In the genomic region with DNA sequence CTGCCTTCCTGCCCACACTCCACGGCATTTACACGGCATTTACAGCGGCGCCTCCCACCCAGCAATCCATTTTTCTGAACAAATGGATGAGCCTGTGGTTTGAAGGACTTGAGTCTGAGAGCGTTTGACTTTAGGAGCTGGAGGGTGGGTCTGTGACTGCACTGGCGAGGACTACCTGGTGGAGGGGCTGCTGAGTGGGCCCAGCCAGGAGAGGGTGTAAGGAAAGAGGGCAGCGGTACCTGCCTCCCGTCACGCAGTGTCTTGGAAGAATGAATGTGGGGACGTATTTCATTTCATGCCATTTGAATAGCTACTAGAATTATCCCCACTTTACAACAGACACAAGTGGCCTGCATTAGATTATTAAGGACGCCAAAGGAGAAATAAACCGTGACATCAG, we compare ENCODE assay signal across 13 cellular contexts.
DNase-seq lines count a peak whose midpoint lies in the region; ATAC-seq and TF ChIP-seq lines count a peak whose summit lies in the region.
"Had no signal": no experiment of that assay in that cellular context is flagged by ENCODE, and none has a peak within 500 bp of the region (broad histone marks: within the 10 kb centered on the region; RNA-seq: fewer than 3 reads in every experiment).

No MANE protein-coding gene starts in this region.

- no peaks in the 10 kb centered on the region for H3K27me3 ChIP-seq in H7 (ENCODE audit: control insufficient read depth, insufficient read depth, low read length)
- H3K27me3 ChIP-seq in esophagus muscularis mucosa, result no peaks in the 10 kb centered on the region
- no peaks in the 10 kb centered on the region for H3K27me3 ChIP-seq in neuronal stem cell (ENCODE audit: control insufficient read depth in 3 of 3, insufficient read depth in 3 of 3, low read depth in 1 of 3, low read length in 3 of 3)
- H3K27me3 ChIP-seq: BLaER1 treated with 17β-estradiol and CSF1 and Interleukin-3, amounts not matched to agents 10 nM and 100 nM; vagina had no signal

- no peak overlapping the region for H3K4me3 ChIP-seq in H7 (ENCODE audit: insufficient read depth, low read depth, low read length)
- H3K4me3 ChIP-seq in esophagus muscularis mucosa, result no peak overlapping the region
- no peak overlapping the region for H3K4me3 ChIP-seq in neuronal stem cell (ENCODE audit: low read length in 2 of 2)
- H3K4me3 ChIP-seq: BLaER1 treated with 17β-estradiol and CSF1 and Interleukin-3, amounts not matched to agents 10 nM and 100 nM; vagina had no signal

- H3K36me3 ChIP-seq in H7 (replicated peaks; ENCODE audit: control insufficient read depth, insufficient read depth, low read length) (no peaks in the 10 kb centered on the region), esophagus muscularis mucosa (no peaks in the 10 kb centered on the region), neuronal stem cell (replicated peaks in 1 of 2; ENCODE audit: control insufficient read depth in 2 of 2, insufficient read depth in 2 of 2, low read length in 2 of 2) (no peaks in the 10 kb centered on the region)
- H3K36me3 ChIP-seq: BLaER1 treated with 17β-estradiol and CSF1 and Interleukin-3, amounts not matched to agents 10 nM and 100 nM; vagina had no signal

- H3K9me3 ChIP-seq in esophagus muscularis mucosa (no peaks in the 10 kb centered on the region), neuronal stem cell (replicated peaks in 1 of 2; ENCODE audit: control insufficient read depth in 2 of 2, insufficient read depth in 1 of 2, low read depth in 1 of 2, low read length in 2 of 2) (peaks cover 0 to 2% of the 10 kb centered on the region in 2 donors)
- H3K9me3 ChIP-seq: vagina had no signal

- no peaks in the 10 kb centered on the region for H3K79me1 ChIP-seq in neuronal stem cell (ENCODE audit: low read depth, low read length)

- no peak overlapping the region for H2AK5ac ChIP-seq in neuronal stem cell (ENCODE audit: low read depth, low read length)

- ATAC-seq in GM18909 (IDR thresholded peaks at IDR 0.05; ENCODE audit: poor library complexity, unreplicated experiment) (no peak), HG02588 (IDR thresholded peaks at IDR 0.05; ENCODE audit: unreplicated experiment) (no peak), GM19463 (IDR thresholded peaks at IDR 0.05; ENCODE audit: unreplicated experiment) (no peak)
- ATAC-seq: activated CD8-positive, alpha-beta T cell treated with anti-CD3 and anti-CD28 coated beads for 36 hours had no signal

- peak overlapping the region; percentile 65 for H2AFZ ChIP-seq in neuronal stem cell (ENCODE audit: low read length)

- no peak overlapping the region for H3K23ac ChIP-seq in neuronal stem cell (ENCODE audit: low read depth, low read length, poor library complexity)

- no peak overlapping the region for H2BK15ac ChIP-seq in neuronal stem cell (ENCODE audit: low read length)

- no peak overlapping the region for H4K8ac ChIP-seq in neuronal stem cell (ENCODE audit: low read depth, low read length)

- no peak overlapping the region for H2BK12ac ChIP-seq in neuronal stem cell (ENCODE audit: low read length)

- TF ChIP-seq CTCF in esophagus muscularis mucosa (IDR thresholded peaks at IDR 0.05), result no peak

- WGBS in esophagus muscularis mucosa, result 78% methylated on average over 12 of the region's 12 CpGs
- no CpG with 5 or more reads among the region's 12 CpGs for WGBS in neuronal stem cell (ENCODE audit: extremely low coverage in 2 of 2, insufficient read length in 2 of 2, insufficient replicate concordance in 1 of 2), 2 donors

- H4K91ac ChIP-seq in neuronal stem cell (ENCODE audit: low read depth, low read length, poor library complexity), result no peak overlapping the region

- no peak overlapping the region for H3K4me2 ChIP-seq in neuronal stem cell (ENCODE audit: insufficient read depth, low read length, poor library complexity, severe bottlenecking)
- H3K4me2 ChIP-seq: BLaER1 treated with 17β-estradiol and CSF1 and Interleukin-3, amounts not matched to agents 10 nM and 100 nM had no signal

- no peak overlapping the region for H3K4ac ChIP-seq in neuronal stem cell (ENCODE audit: low read length)

- H2BK5ac ChIP-seq in neuronal stem cell (ENCODE audit: low read length), result no peak overlapping the region

- H3K14ac ChIP-seq in neuronal stem cell (ENCODE audit: low read length), result no peak overlapping the region

- H3K4me1 ChIP-seq in esophagus muscularis mucosa, result peaks cover 6 to 28% (median 20%) of the 10 kb centered on the region in 4 donors
- peaks cover 0 to 9% of the 10 kb centered on the region in 2 donors for H3K4me1 ChIP-seq in neuronal stem cell (ENCODE audit: control insufficient read depth in 2 of 2, insufficient read depth in 1 of 2, low read depth in 1 of 2, low read length in 2 of 2)
- H3K4me1 ChIP-seq: BLaER1 treated with 17β-estradiol and CSF1 and Interleukin-3, amounts not matched to agents 10 nM and 100 nM had no signal

- H3K9ac ChIP-seq in neuronal stem cell (ENCODE audit: low read depth, low read length, poor library complexity), result no peak overlapping the region
- H3K9ac ChIP-seq: BLaER1 treated with 17β-estradiol and CSF1 and Interleukin-3, amounts not matched to agents 10 nM and 100 nM had no signal

- TF ChIP-seq EP300 in esophagus muscularis mucosa (IDR thresholded peaks at IDR 0.05), result no peak

- no peak overlapping the region for H3K18ac ChIP-seq in neuronal stem cell (ENCODE audit: low read length)

- H3K27ac ChIP-seq in esophagus muscularis mucosa (replicated peaks in 1 of 4), result peak overlapping the region; percentile 62 to 84 (median 82)
- H3K27ac ChIP-seq in neuronal stem cell (replicated peaks; ENCODE audit: low read length), result no peak overlapping the region
- H3K27ac ChIP-seq: BLaER1 treated with 17β-estradiol and CSF1 and Interleukin-3, amounts not matched to agents 10 nM and 100 nM; vagina had no signal

- TF ChIP-seq POLR2A in esophagus muscularis mucosa (IDR thresholded peaks at IDR 0.05; ENCODE audit: low read depth), result no peak

- peak; percentile 77 for DNase-seq in H7
- DNase-seq in NCI-H2029 (lab: John Stamatoyannopoulos, UW), result peak; percentile 96
- DNase-seq in esophagus muscularis mucosa (ENCODE audit: extremely low spot score), result no peak
- no peak for DNase-seq in neuronal stem cell (ENCODE audit: low spot score)
- no peak for DNase-seq in AG08395 (ENCODE audit: low spot score)
- DNase-seq: activated CD8-positive, alpha-beta T cell treated with anti-CD3 and anti-CD28 coated beads for 36 hours; activated effector memory CD4-positive, alpha-beta T cell treated with anti-CD3 and anti-CD28 coated beads, Interleukin-2, amount 50 U/mL, for 16 hours; NCI-H1048 had no signal

- H2BK120ac ChIP-seq in neuronal stem cell (ENCODE audit: low read depth, low read length), result no peak overlapping the region

- intact Hi-C loops in esophagus muscularis mucosa (cut with DNase I), result no loop called here

Comparison
In these comparisons a context has a peak if more than half of its experiments do, and no peak if none do; other contexts are left out.
1. DNase-seq: peak in H7 (single experiment) and NCI-H2029 (single experiment); none in esophagus muscularis mucosa (single experiment), neuronal stem cell (single experiment) and AG08395 (single experiment).